ENCODE assay signal across 18 cellular contexts in the genomic region with DNA sequence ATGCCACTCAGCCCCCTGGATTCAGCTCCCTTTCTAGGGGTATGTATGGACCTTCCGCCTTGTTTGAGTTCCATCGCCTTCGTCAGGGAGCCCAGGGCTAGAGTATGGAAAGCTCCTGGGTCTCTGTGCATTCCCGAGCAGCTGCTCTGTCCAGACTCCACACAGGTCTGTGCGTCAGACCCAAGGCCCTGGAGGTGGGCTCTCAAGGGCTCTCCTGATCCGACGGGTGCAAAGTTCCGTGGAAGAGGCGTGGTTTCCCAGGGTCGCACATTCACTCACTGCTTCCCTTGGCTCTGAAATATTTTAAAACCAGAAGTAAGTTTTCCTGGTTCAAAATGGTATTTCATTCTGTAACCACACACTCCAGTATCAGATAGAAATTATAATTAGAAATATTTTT.
DNase-seq lines count a peak whose midpoint lies in the region; ATAC-seq lines count a peak whose summit lies in the region.
"Had no signal": no experiment of that assay in that cellular context is flagged by ENCODE, and none has a peak within 500 bp of the region (broad histone marks: within the 10 kb centered on the region; RNA-seq: fewer than 3 reads in every experiment).

No MANE protein-coding gene starts in this region.

- H3K36me3 ChIP-seq in neuronal stem cell (replicated peaks in 1 of 2; ENCODE audit: control insufficient read depth in 2 of 2, insufficient read depth in 2 of 2, low read length in 2 of 2): no peaks in the 10 kb centered on the region
- H3K36me3 ChIP-seq: BE2C; BLaER1 treated with 17β-estradiol and CSF1 and Interleukin-3, amounts not matched to agents 10 nM and 100 nM; HAP-1 had no signal

- H3K4me1 ChIP-seq in neuronal stem cell (ENCODE audit: control insufficient read depth in 2 of 2, insufficient read depth in 1 of 2, low read depth in 1 of 2, low read length in 2 of 2): no peaks in the 10 kb centered on the region
- H3K4me1 ChIP-seq: BLaER1 treated with 17β-estradiol and CSF1 and Interleukin-3, amounts not matched to agents 10 nM and 100 nM had no signal

- no peak overlapping the region for H3K18ac ChIP-seq in neuronal stem cell (ENCODE audit: low read length)

- H3K9me3 ChIP-seq in neuronal stem cell (replicated peaks in 1 of 2; ENCODE audit: control insufficient read depth in 2 of 2, insufficient read depth in 1 of 2, low read depth in 1 of 2, low read length in 2 of 2): peaks cover 0 to 5% of the 10 kb centered on the region in 2 donors
- H3K9me3 ChIP-seq: BE2C, HAP-1 had no signal

- no peak overlapping the region for H2BK12ac ChIP-seq in neuronal stem cell (ENCODE audit: low read length)

- no peak overlapping the region for H4K8ac ChIP-seq in neuronal stem cell (ENCODE audit: low read depth, low read length)

- H3K23ac ChIP-seq in neuronal stem cell (ENCODE audit: low read depth, low read length, poor library complexity): no peak overlapping the region

- no peak overlapping the region for H2BK15ac ChIP-seq in neuronal stem cell (ENCODE audit: low read length)

- no peak overlapping the region for H3K14ac ChIP-seq in neuronal stem cell (ENCODE audit: low read length)

- H3K79me1 ChIP-seq in neuronal stem cell (ENCODE audit: low read depth, low read length): no peaks in the 10 kb centered on the region

- H3K4me3 ChIP-seq in neuronal stem cell (ENCODE audit: low read length in 2 of 2): no peak overlapping the region
- H3K4me3 ChIP-seq: BLaER1 treated with 17β-estradiol and CSF1 and Interleukin-3, amounts not matched to agents 10 nM and 100 nM; HAP-1 had no signal

- H3K4ac ChIP-seq in neuronal stem cell (ENCODE audit: low read length): no peak overlapping the region

- H2AK5ac ChIP-seq in neuronal stem cell (ENCODE audit: low read depth, low read length): peak overlapping the region; percentile 20

- ATAC-seq in left ventricle myocardium superior (no peak), GM21515 (IDR thresholded peaks at IDR 0.05; ENCODE audit: unreplicated experiment) (no peak)

- WGBS in neuronal stem cell (ENCODE audit: extremely low coverage in 2 of 2, insufficient read length in 2 of 2, insufficient replicate concordance in 1 of 2), 2 donors: no CpG with 5 or more reads among the region's 10 CpGs

- no peak overlapping the region for H4K91ac ChIP-seq in neuronal stem cell (ENCODE audit: low read depth, low read length, poor library complexity)

- DNase-seq in DMS53 (lab: John Stamatoyannopoulos, UW) (peak; percentile 95), DMS53 treated with DMSO at 0.1 percent for 48 hours (lab: John Stamatoyannopoulos, UW; ENCODE audit: unreplicated experiment) (no peak), SHP77 (lab: John Stamatoyannopoulos, UW) (peak; percentile 84 to 94), neuronal stem cell (ENCODE audit: low spot score) (no peak), left ventricle myocardium superior (no peak)
- DNase-seq in effector CD4-positive, alpha-beta T cell: no peak
- DNase-seq: BE2C; CD4-positive, alpha-beta T cell; CD8-positive, alpha-beta memory T cell; DMS 273 treated with DMSO at 0.1 percent for 48 hours; DND-41; EL; GF-D8; GOT3 had no signal

- H2BK5ac ChIP-seq in neuronal stem cell (ENCODE audit: low read length): no peak overlapping the region

- H3K9ac ChIP-seq in neuronal stem cell (ENCODE audit: low read depth, low read length, poor library complexity): no peak overlapping the region
- H3K9ac ChIP-seq: BLaER1 treated with 17β-estradiol and CSF1 and Interleukin-3, amounts not matched to agents 10 nM and 100 nM had no signal

- H3K27ac ChIP-seq in neuronal stem cell (replicated peaks; ENCODE audit: low read length): no peak overlapping the region
- H3K27ac ChIP-seq: 22Rv1; BLaER1 treated with 17β-estradiol and CSF1 and Interleukin-3, amounts not matched to agents 10 nM and 100 nM had no signal

- H2AFZ ChIP-seq in neuronal stem cell (ENCODE audit: low read length): no peak overlapping the region

- no peaks in the 10 kb centered on the region for H3K27me3 ChIP-seq in neuronal stem cell (ENCODE audit: control insufficient read depth in 3 of 3, insufficient read depth in 3 of 3, low read depth in 1 of 3, low read length in 3 of 3)
- H3K27me3 ChIP-seq: BE2C; BLaER1 treated with 17β-estradiol and CSF1 and Interleukin-3, amounts not matched to agents 10 nM and 100 nM had no signal

- H3K4me2 ChIP-seq in neuronal stem cell (ENCODE audit: insufficient read depth, low read length, poor library complexity, severe bottlenecking): no peak overlapping the region
- H3K4me2 ChIP-seq: BLaER1 treated with 17β-estradiol and CSF1 and Interleukin-3, amounts not matched to agents 10 nM and 100 nM had no signal

- H2BK120ac ChIP-seq in neuronal stem cell (ENCODE audit: low read depth, low read length): no peak overlapping the region

- intact Hi-C loops in left ventricle myocardium superior (cut with micrococcal nuclease): no loop called here

Comparison
In these comparisons a context has a peak if more than half of its experiments do, and no peak if none do; other contexts are left out.
1. DNase-seq: peak in DMS53 (single experiment) and SHP77 (2 of 2); none in DMS53 treated with DMSO at 0.1 percent for 48 hours (single experiment), neuronal stem cell (single experiment), left ventricle myocardium superior (single experiment) and effector CD4-positive, alpha-beta T cell (single experiment).